ENCODE assay signal across 13 cellular contexts in genomic region chr20:59177266-59178250, GRCh38. TPM values are rescaled to one million over a fixed set of nuclear protein-coding genes. Genes with fewer than 3 reads are reported as not detected.
DNase-seq lines count a peak whose midpoint lies in the region; ATAC-seq and TF ChIP-seq lines count a peak whose summit lies in the region.
"Had no signal": no experiment of that assay in that cellular context is flagged by ENCODE, and none has a peak within 500 bp of the region (broad histone marks: within the 10 kb centered on the region; RNA-seq: fewer than 3 reads in every experiment).

No MANE protein-coding gene starts in this region.

- H3K4me1 Mint-ChIP-seq in activated naive CD8-positive, alpha-beta T cell treated with anti-CD3 and anti-CD28 coated beads for 36 hours = peaks cover 77% of the 10 kb centered on the region
- H3K4me1 Mint-ChIP-seq in stimulated activated memory B cell treated with anti-CD40 and anti-IgM and Interleukin-4, amounts not matched to agents 10 μg/mL and 1 μg/mL and 100 μg/mL, for 72 hours = peaks cover 30% of the 10 kb centered on the region

- peak overlapping the region; percentile 93 for H3K27ac Mint-ChIP-seq in activated naive CD8-positive, alpha-beta T cell treated with anti-CD3 and anti-CD28 coated beads for 36 hours
- H3K27ac Mint-ChIP-seq in stimulated activated memory B cell treated with anti-CD40 and anti-IgM and Interleukin-4, amounts not matched to agents 10 μg/mL and 1 μg/mL and 100 μg/mL, for 72 hours = peak overlapping the region; percentile 50

- no peak for TF ChIP-seq CTCF in Peyer's patch (IDR thresholded peaks at IDR 0.05)

- ATAC-seq in left ventricle myocardium superior (peak; percentile 22), Right ventricle myocardium superior (ENCODE audit: poor library complexity) (no peak), GM21619 (IDR thresholded peaks at IDR 0.05; ENCODE audit: unreplicated experiment) (no peak), GM18873 (IDR thresholded peaks at IDR 0.05; ENCODE audit: low FRiP score, unreplicated experiment) (no peak), HG03039 (IDR thresholded peaks at IDR 0.05; ENCODE audit: unreplicated experiment) (no peak)
- ATAC-seq in stimulated activated memory B cell treated with anti-CD40 and anti-IgM and Interleukin-4, amounts not matched to agents 10 μg/mL and 1 μg/mL and 100 μg/mL, for 72 hours = no peak
- ATAC-seq: body of pancreas, SK-N-SH treated with all-trans-retinoic acid at 6 μM for 48 hours had no signal

- peaks cover 82% of the 10 kb centered on the region for H3K36me3 Mint-ChIP-seq in activated naive CD8-positive, alpha-beta T cell treated with anti-CD3 and anti-CD28 coated beads for 36 hours
- no peaks in the 10 kb centered on the region for H3K36me3 Mint-ChIP-seq in stimulated activated memory B cell treated with anti-CD40 and anti-IgM and Interleukin-4, amounts not matched to agents 10 μg/mL and 1 μg/mL and 100 μg/mL, for 72 hours

- TF ChIP-seq POLR2A in Peyer's patch (IDR thresholded peaks at IDR 0.05) = no peak

- no peaks in the 10 kb centered on the region for H3K9me3 ChIP-seq in Peyer's patch
- H3K9me3 ChIP-seq: body of pancreas had no signal

- peaks cover 7% of the 10 kb centered on the region for H3K9me3 Mint-ChIP-seq in activated naive CD8-positive, alpha-beta T cell treated with anti-CD3 and anti-CD28 coated beads for 36 hours
- H3K9me3 Mint-ChIP-seq in stimulated activated memory B cell treated with anti-CD40 and anti-IgM and Interleukin-4, amounts not matched to agents 10 μg/mL and 1 μg/mL and 100 μg/mL, for 72 hours = no peaks in the 10 kb centered on the region

- peak overlapping the region; percentile 33 to 57 (median 51) for H3K27ac ChIP-seq in Peyer's patch
- H3K27ac ChIP-seq: body of pancreas had no signal

- H3K27me3 Mint-ChIP-seq in activated naive CD8-positive, alpha-beta T cell treated with anti-CD3 and anti-CD28 coated beads for 36 hours = no peaks in the 10 kb centered on the region
- H3K27me3 Mint-ChIP-seq in stimulated activated memory B cell treated with anti-CD40 and anti-IgM and Interleukin-4, amounts not matched to agents 10 μg/mL and 1 μg/mL and 100 μg/mL, for 72 hours = no peaks in the 10 kb centered on the region

- no peak overlapping the region for H3K4me3 ChIP-seq in Peyer's patch
- H3K4me3 ChIP-seq: body of pancreas had no signal

- DNase-seq in left ventricle myocardium superior (no peak), Right ventricle myocardium superior (no peak), Peyer's patch (no peak)
- peak; percentile 31 for DNase-seq in activated naive CD8-positive, alpha-beta T cell treated with anti-CD3 and anti-CD28 coated beads for 36 hours
- DNase-seq: body of pancreas; left cardiac atrium; stimulated activated naive CD4-positive, alpha-beta T cell treated with Interleukin-2 at 50 U/mL for 16 hours had no signal

- H3K36me3 ChIP-seq in Peyer's patch = no peaks in the 10 kb centered on the region

- intact Hi-C loops in left ventricle myocardium superior (cut with micrococcal nuclease) (no loop called here), Right ventricle myocardium superior (cut with DNase I) (no loop called here)

- H3K27me3 ChIP-seq in Peyer's patch = no peaks in the 10 kb centered on the region
- H3K27me3 ChIP-seq: body of pancreas had no signal

- H3K4me1 ChIP-seq in Peyer's patch = peaks cover 0 to 10% (median 0%) of the 10 kb centered on the region in 4 donors
- H3K4me1 ChIP-seq: body of pancreas had no signal

- peak overlapping the region; percentile 44 for H3K4me3 Mint-ChIP-seq in activated naive CD8-positive, alpha-beta T cell treated with anti-CD3 and anti-CD28 coated beads for 36 hours
- H3K4me3 Mint-ChIP-seq in stimulated activated memory B cell treated with anti-CD40 and anti-IgM and Interleukin-4, amounts not matched to agents 10 μg/mL and 1 μg/mL and 100 μg/mL, for 72 hours = no peak overlapping the region

RNA-seq across cellular contexts. Expression of gene ZNF831, which starts 13.9 kb away (rescaled TPM):
- total RNA-seq in left ventricle myocardium superior = 0.17 TPM
- 0.08 TPM for total RNA-seq in Right ventricle myocardium superior
- 10 to 100 TPM in 1 of 4 donors, 1 to 10 TPM in 3; 1.7 to 11.6 (median 2.3) TPM for total RNA-seq in Peyer's patch
- 1 to 10 TPM; 6.5 to 6.9 TPM for total RNA-seq in activated naive CD8-positive, alpha-beta T cell treated with anti-CD3 and anti-CD28 coated beads for 36 hours
- total RNA-seq: MCF 10A had no signal
